8 cellular contexts compared by ENCODE assay signal in genomic region chr1:2230781-2231666, GRCh38. TPM values are rescaled to one million over a fixed set of nuclear protein-coding genes. Genes with fewer than 3 reads are reported as not detected.
DNase-seq lines count a peak whose midpoint lies in the region; ATAC-seq and TF ChIP-seq lines count a peak whose summit lies in the region.

No MANE protein-coding gene starts in this region.

- in situ Hi-C loops in astrocyte of the cerebellum (cut with HindIII; ENCODE audit: low sequenced_read_pairs) = no loop called here

- H3K36me3 Mint-ChIP-seq in immature natural killer cell = peaks cover 0 to 3% (median 0%) of the 10 kb centered on the region in 3 donors

- TF ChIP-seq CTCF in C4-2B (conservative IDR thresholded peaks at IDR 0.05) (no peak), astrocyte of the cerebellum (IDR thresholded peaks at IDR 0.05; ENCODE audit: low read depth, low read length, missing control alignments) (no peak)

- H3K4me3 Mint-ChIP-seq in immature natural killer cell = peak overlapping the region; percentile 91 to 96 (median 94)

- peaks cover 0 to 3% (median 0%) of the 10 kb centered on the region in 6 donors for H3K9me3 Mint-ChIP-seq in immature natural killer cell

- no peak for ATAC-seq in GM21360 (IDR thresholded peaks at IDR 0.05; ENCODE audit: unreplicated experiment)

- H3K27me3 Mint-ChIP-seq in immature natural killer cell (ENCODE audit: low read depth in 3 of 3) = peaks cover 68 to 82% (median 74%) of the 10 kb centered on the region in 3 donors

- H3K4me1 Mint-ChIP-seq in immature natural killer cell = peaks cover 71 to 72% of the 10 kb centered on the region in 2 donors

- DNase-seq in RPMI7951 (ENCODE audit: low read depth) = peak; percentile 49
- no peak for DNase-seq in astrocyte of the cerebellum (ENCODE audit: low read depth)
- DNase-seq in immature natural killer cell = peak; percentile 90 to 94 (median 91)
- DNase-seq in stimulated activated CD4-positive, alpha-beta T cell treated with anti-CD3 and anti-CD28 coated beads, Interleukin-15, amount 100 ng/mL, for 24 hours = peak; percentile 57
- no peak for DNase-seq in DMS153 (lab: John Stamatoyannopoulos, UW)
- no peak for DNase-seq in NCI-H2196 (lab: John Stamatoyannopoulos, UW; ENCODE audit: unreplicated experiment)

- H3K4me3 ChIP-seq in astrocyte of the cerebellum (ENCODE audit: low read depth, low read length) = peak overlapping the region; percentile 88

- H3K27ac ChIP-seq in C4-2B = peak overlapping the region; percentile 92

- peak overlapping the region; percentile 72 to 100 (median 96) for H3K27ac Mint-ChIP-seq in immature natural killer cell

RNA-seq across cellular contexts. Expression of gene SKI, which starts 2.9 kb away (rescaled TPM):
- 3.5 and 7.7 TPM in 2 replicates for total RNA-seq in RPMI7951 (2014; rRNA removed; shearing (Covaris generic))
- 1 to 10 TPM in 1 of 3 donors, under 1 TPM in 1, not detected in 1; 0.87 to 1.0 TPM for polyA plus RNA-seq in immature natural killer cell

RNA-seq across cellular contexts. Expression of gene FAAP20, which starts 36.5 kb away (rescaled TPM):
- total RNA-seq in RPMI7951 (2014; rRNA removed; shearing (Covaris generic)) = 30.3 and 38.3 TPM in 2 replicates
- polyA plus RNA-seq in immature natural killer cell = 10 to 100 TPM; 56.7 to 99.6 (median 79.2) TPM

Comparison
In these comparisons a context has a peak if more than half of its experiments do, and no peak if none do; other contexts are left out.
1. DNase-seq: peak in RPMI7951 (single experiment), immature natural killer cell (3 of 3) and stimulated activated CD4-positive, alpha-beta T cell treated with anti-CD3 and anti-CD28 coated beads, Interleukin-15, amount 100 ng/mL, for 24 hours (single experiment); none in astrocyte of the cerebellum (single experiment), DMS153 (single experiment) and NCI-H2196 (single experiment).